ENCODE assay signal across 15 cellular contexts in the genomic region with DNA sequence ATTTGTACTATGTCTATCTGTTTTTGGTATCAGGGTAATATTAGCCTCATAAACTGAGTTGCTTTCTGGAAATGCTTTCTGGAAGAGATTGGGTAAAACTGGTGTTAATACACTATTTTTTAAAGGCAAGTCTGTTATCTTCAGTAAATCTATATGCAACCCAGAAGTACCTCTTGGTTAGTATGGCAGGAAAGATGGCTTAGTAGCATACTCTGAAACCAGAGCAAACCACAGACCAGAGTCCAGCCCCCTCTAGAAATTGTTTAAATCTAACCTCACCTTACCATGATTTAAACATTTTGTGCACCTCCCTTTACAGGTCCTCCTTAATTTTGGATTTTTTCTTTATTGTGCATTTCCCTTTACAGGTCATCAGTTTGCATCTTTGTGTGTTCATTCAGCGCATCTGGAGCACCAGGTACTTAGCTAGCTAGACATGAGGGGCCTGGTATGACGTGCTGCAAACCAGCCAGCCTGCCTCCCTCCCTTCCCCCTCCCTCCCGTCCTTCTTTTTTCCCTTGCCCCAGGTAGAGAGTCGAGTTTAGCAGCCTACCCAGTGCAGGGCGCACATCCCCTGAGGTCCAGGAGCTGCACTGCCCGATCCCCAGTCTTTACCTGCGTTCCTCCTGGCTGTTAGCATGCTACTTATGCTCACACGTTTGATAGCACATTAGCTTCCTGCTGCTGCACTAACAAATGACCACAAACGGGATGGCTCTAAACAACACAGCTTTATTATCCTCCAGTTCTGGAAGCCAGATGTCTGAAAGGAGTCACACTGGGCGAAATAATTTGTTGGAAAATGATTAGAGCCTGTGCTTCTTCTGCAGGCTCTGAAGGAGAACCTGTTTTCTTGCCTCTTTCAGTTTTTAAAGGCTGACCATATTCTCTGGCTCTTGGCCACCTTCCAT.
"Had no signal": no experiment of that assay in that cellular context is flagged by ENCODE, and none has a peak within 500 bp of the region (broad histone marks: within the 10 kb centered on the region; RNA-seq: fewer than 3 reads in every experiment).

No MANE protein-coding gene starts in this region.

- H3K4me3 Mint-ChIP-seq: activated CD8-positive, alpha-beta T cell treated with anti-CD3 and anti-CD28 coated beads, Interleukin-2, amount 10 ng/mL, durations not matched to agents 7 days and 5 days; nephron; stimulated activated naive CD8-positive, alpha-beta T cell treated with anti-CD3 and anti-CD28 coated beads, Interleukin-15, Interleukin-2, amounts not matched to agents 100 ng/mL and 50 ng/mL, for 24 hours had no signal

- H3K27ac ChIP-seq: ascending aorta, gastroesophageal sphincter, left ventricle myocardium inferior, sigmoid colon, WERI-Rb-1 had no signal

- H3K4me1 ChIP-seq: ascending aorta, gastroesophageal sphincter, left ventricle myocardium inferior had no signal

- H3K9me3 Mint-ChIP-seq: nephron; stimulated activated naive CD8-positive, alpha-beta T cell treated with anti-CD3 and anti-CD28 coated beads, Interleukin-15, Interleukin-2, amounts not matched to agents 100 ng/mL and 50 ng/mL, for 24 hours had no signal

- H3K27me3 Mint-ChIP-seq: stimulated activated naive CD8-positive, alpha-beta T cell treated with anti-CD3 and anti-CD28 coated beads, Interleukin-15, Interleukin-2, amounts not matched to agents 100 ng/mL and 50 ng/mL, for 24 hours had no signal

- H3K36me3 ChIP-seq: ascending aorta, gastroesophageal sphincter, left ventricle myocardium inferior, sigmoid colon, WERI-Rb-1 had no signal

- H3K9me3 ChIP-seq: ascending aorta, gastroesophageal sphincter, left ventricle myocardium inferior, sigmoid colon had no signal

- DNase-seq: activated CD4-positive, alpha-beta T cell treated with anti-CD3 and anti-CD28 coated beads for 4 hours; activated CD8-positive, alpha-beta memory T cell treated with anti-CD3 and anti-CD28 coated beads, Interleukin-2, amount 50 U/mL, for 48 hours; activated CD8-positive, alpha-beta T cell treated with anti-CD3 and anti-CD28 coated beads, Interleukin-2, amount 10 ng/mL, durations not matched to agents 7 days and 5 days; activated naive CD4-positive, alpha-beta T cell; effector CD4-positive, alpha-beta T cell; kidney; left ventricle myocardium inferior; mesendoderm; sigmoid colon; stimulated activated CD4-positive, alpha-beta T cell treated with anti-CD3 and anti-CD28 coated beads, Interleukin-2, amount 100 ng/mL, for 24 hours; WERI-Rb-1 had no signal

- ATAC-seq: activated CD8-positive, alpha-beta T cell treated with anti-CD3 and anti-CD28 coated beads, Interleukin-2, amount 10 ng/mL, durations not matched to agents 7 days and 5 days; gastroesophageal sphincter had no signal

- H3K27me3 ChIP-seq: ascending aorta, sigmoid colon had no signal

- H3K4me3 ChIP-seq: ascending aorta, gastroesophageal sphincter, left ventricle myocardium inferior, sigmoid colon had no signal

- H3K27ac Mint-ChIP-seq: activated CD8-positive, alpha-beta T cell treated with anti-CD3 and anti-CD28 coated beads, Interleukin-2, amount 10 ng/mL, durations not matched to agents 7 days and 5 days; nephron; stimulated activated naive CD8-positive, alpha-beta T cell treated with anti-CD3 and anti-CD28 coated beads, Interleukin-15, Interleukin-2, amounts not matched to agents 100 ng/mL and 50 ng/mL, for 24 hours had no signal
